13 cellular contexts compared by ENCODE assay signal in genomic region chr3:55558316-55558715, GRCh38.
"Had no signal": no experiment of that assay in that cellular context is flagged by ENCODE, and none has a peak within 500 bp of the region (broad histone marks: within the 10 kb centered on the region; RNA-seq: fewer than 3 reads in every experiment).

No MANE protein-coding gene starts in this region.

- H3K4me3 ChIP-seq: skin epidermis, thyroid gland, uterus had no signal

- H3K27me3 ChIP-seq: thyroid gland, uterus had no signal

- H3K27ac ChIP-seq: parathyroid adenoma, skin epidermis, thyroid gland, uterus had no signal

- DNase-seq: activated CD4-positive, alpha-beta T cell treated with anti-CD3 and anti-CD28 coated beads for 48 hours; activated naive CD4-positive, alpha-beta T cell treated with Interleukin-2 at 50 U/mL for 16 hours; activated naive CD8-positive, alpha-beta T cell treated with anti-CD3 and anti-CD28 coated beads, Interleukin-2, amount 50 U/mL, for 24 hours; cerebellar nuclear complex; dermis blood vessel endothelial cell; endodermal cell; erythroblast; hippocampal formation; kidney glomerular epithelial cell; thyroid gland; uterus had no signal

- H3K9me3 ChIP-seq: thyroid gland, uterus had no signal

- H3K36me3 ChIP-seq: thyroid gland, uterus had no signal

- H3K4me1 ChIP-seq: thyroid gland, uterus had no signal
